In genomic region chr5:3602713-3603502, GRCh38 we compare ENCODE assay signal across 11 cellular contexts. TPM values are rescaled to one million over a fixed set of nuclear protein-coding genes. Genes with fewer than 3 reads are reported as not detected.
A peak's percentile ranks its signal among the peaks of the same experiment; 100 is the strongest.
DNase-seq lines count a peak whose midpoint lies in the region; ATAC-seq, FAIRE-seq and TF ChIP-seq lines count a peak whose summit lies in the region.
"Had no signal": no experiment of that assay in that cellular context is flagged by ENCODE, and none has a peak within 500 bp of the region (broad histone marks: within the 10 kb centered on the region; RNA-seq: fewer than 3 reads in every experiment).

No MANE protein-coding gene starts in this region.

- no peak overlapping the region for H2BK5ac ChIP-seq in trophoblast cell (ENCODE audit: low read depth, low read length, poor library complexity)

- no peak overlapping the region for H2BK12ac ChIP-seq in trophoblast cell (ENCODE audit: low read length)

- WGBS in heart right ventricle, 2 donors: 5 to 6% methylated on average over 43 to 48 of the region's 48 CpGs
- whole genome bisulfite sequencing in trophoblast cell (ENCODE audit: extremely low coverage, insufficient coverage, insufficient read length): no CpG with 5 or more reads among the region's 48 CpGs

- no peak overlapping the region for H3K27ac Mint-ChIP-seq in activated naive CD4-positive, alpha-beta T cell treated with anti-CD3 and anti-CD28 coated beads, Interleukin-2, amount 10 ng/mL, durations not matched to agents 7 days and 5 days

- H2BK120ac ChIP-seq in trophoblast cell (ENCODE audit: insufficient read depth, low read length, poor library complexity): no peak overlapping the region

- H3K14ac ChIP-seq in trophoblast cell (ENCODE audit: low read length): no peak overlapping the region

- H3K18ac ChIP-seq in trophoblast cell (ENCODE audit: low read length): no peak overlapping the region

- no peak overlapping the region for H3K23ac ChIP-seq in trophoblast cell (ENCODE audit: low read length)

- no peak overlapping the region for H2AFZ ChIP-seq in trophoblast cell (ENCODE audit: insufficient read depth, low read length, poor library complexity)

- peak overlapping the region; percentile 50 for H3K4me2 ChIP-seq in trophoblast cell (ENCODE audit: low read length)

- no peaks in the 10 kb centered on the region for H3K4me1 Mint-ChIP-seq in activated naive CD4-positive, alpha-beta T cell treated with anti-CD3 and anti-CD28 coated beads, Interleukin-2, amount 10 ng/mL, durations not matched to agents 7 days and 5 days

- H3K9me3 Mint-ChIP-seq in activated naive CD4-positive, alpha-beta T cell treated with anti-CD3 and anti-CD28 coated beads, Interleukin-2, amount 10 ng/mL, durations not matched to agents 7 days and 5 days: no peaks in the 10 kb centered on the region

- no peak overlapping the region for H4K12ac ChIP-seq in trophoblast cell (ENCODE audit: low read depth, low read length)

- ATAC-seq in heart right ventricle (peak; percentile 62 to 81 (median 72)), GM21367 (IDR thresholded peaks at IDR 0.05; ENCODE audit: unreplicated experiment) (no peak), GM21825 (IDR thresholded peaks at IDR 0.05; ENCODE audit: unreplicated experiment) (no peak)

- H3K36me3 ChIP-seq in heart right ventricle (no peaks in the 10 kb centered on the region), trophoblast cell (ENCODE audit: control insufficient read depth in 1 of 2, insufficient read depth in 2 of 2, low read length in 2 of 2) (no peaks in the 10 kb centered on the region)

- H3K9me3 ChIP-seq in heart right ventricle (no peaks in the 10 kb centered on the region), trophoblast cell (ENCODE audit: insufficient read depth, low read depth, low read length) (peaks cover 4% of the 10 kb centered on the region)

- peaks cover 57 to 99% (median 98%) of the 10 kb centered on the region in 7 donors for H3K27me3 ChIP-seq in heart right ventricle
- H3K27me3 ChIP-seq in trophoblast cell (ENCODE audit: insufficient read depth, low read length): peaks cover 80% of the 10 kb centered on the region

- H3K79me1 ChIP-seq in trophoblast cell (ENCODE audit: low read length): no peaks in the 10 kb centered on the region

- CTCF ChIA-PET in activated naive CD4-positive, alpha-beta T cell treated with anti-CD3 and anti-CD28 coated beads, Interleukin-2, amount 10 ng/mL, durations not matched to agents 7 days and 5 days (lab: Charles Lee): interaction anchor here (0.6 kb wide), 1 partner anchor 854 kb away, joined by 3 read pairs; no protein-coding TSS in a partner anchor

- H3K36me3 Mint-ChIP-seq in activated naive CD4-positive, alpha-beta T cell treated with anti-CD3 and anti-CD28 coated beads, Interleukin-2, amount 10 ng/mL, durations not matched to agents 7 days and 5 days: peaks cover 5% of the 10 kb centered on the region

- no peak for FAIRE-seq in D721Med (lab: Jason Lieb, UNC)

- H4K8ac ChIP-seq in trophoblast cell (ENCODE audit: low read depth, low read length): no peak overlapping the region

- H3K27ac ChIP-seq in heart right ventricle: no peak overlapping the region
- no peak overlapping the region for H3K27ac ChIP-seq in trophoblast cell (ENCODE audit: low read depth, low read length)

- no peak overlapping the region for H3K4ac ChIP-seq in trophoblast cell (ENCODE audit: low read depth, low read length)

- DNase-seq in D721Med (ENCODE audit: insufficient read length, low spot score): no peak
- peak in 1 of 2 donors; percentile 52 for DNase-seq in heart right ventricle
- DNase-seq in trophoblast cell: peak in 1 of 2 donors; percentile 1
- DNase-seq in activated naive CD4-positive, alpha-beta T cell treated with anti-CD3 and anti-CD28 coated beads, Interleukin-2, amount 10 ng/mL, durations not matched to agents 7 days and 5 days: no peak
- DNase-seq in H4 (ENCODE audit: low spot score): no peak
- DNase-seq: activated T-cell treated with anti-CD3 and anti-CD28 coated beads, Interleukin-2, amount 50 U/mL, for 1 hour; OCI-M1 had no signal

- TF ChIP-seq CTCF in D721Med (IDR thresholded peaks at IDR 0.05; ENCODE audit: insufficient read depth, missing control alignments): peak; percentile 40
- peak; percentile 28; the same call in 1 of the 2 replicates for TF ChIP-seq CTCF in WI38 (IDR thresholded peaks at IDR 0.05; ENCODE audit: low read depth, low read length)
- TF ChIP-seq CTCF in heart right ventricle (IDR thresholded peaks at IDR 0.05): peak; percentile 23 to 73 (median 63)

- H3K4me3 ChIP-seq in WI38 (ENCODE audit: low read depth, low read length) (no peak overlapping the region), heart right ventricle (peak overlapping the region in 5 of 10 donors; percentile 9 to 25 (median 15)), trophoblast cell (ENCODE audit: low read depth, low read length) (peak overlapping the region; percentile 51)

- H3K4me3 Mint-ChIP-seq in activated naive CD4-positive, alpha-beta T cell treated with anti-CD3 and anti-CD28 coated beads, Interleukin-2, amount 10 ng/mL, durations not matched to agents 7 days and 5 days: no peak overlapping the region

- H3K79me2 ChIP-seq in trophoblast cell (ENCODE audit: control insufficient read depth, insufficient read depth, low read length, poor library complexity): no peaks in the 10 kb centered on the region

- H3K27me3 Mint-ChIP-seq in activated naive CD4-positive, alpha-beta T cell treated with anti-CD3 and anti-CD28 coated beads, Interleukin-2, amount 10 ng/mL, durations not matched to agents 7 days and 5 days: peaks cover 100% of the 10 kb centered on the region

- H2AK5ac ChIP-seq in trophoblast cell (ENCODE audit: low read length): no peak overlapping the region

- H4K91ac ChIP-seq in trophoblast cell (ENCODE audit: low read depth, low read length): no peak overlapping the region

- H3K4me1 ChIP-seq in heart right ventricle: peaks cover 0 to 32% (median 11%) of the 10 kb centered on the region in 9 donors
- peaks cover 4 to 6% of the 10 kb centered on the region in 2 experiments for H3K4me1 ChIP-seq in trophoblast cell (ENCODE audit: control insufficient read depth in 1 of 2, insufficient read depth in 2 of 2, low read length in 2 of 2)

- intact Hi-C loops in heart right ventricle (cut with DNase I): loop anchor here in 1 of 10 donors (5.0 kb wide), 1 partner anchor 1396 kb away; no protein-coding TSS in a partner anchor

- H3K9ac ChIP-seq in trophoblast cell (ENCODE audit: low read length): no peak overlapping the region

RNA-seq across cellular contexts. Expression of gene IRX1, which starts 7.3 kb away (rescaled TPM):
- 1 to 10 TPM in 4 of 10 donors, under 1 TPM in 1, not detected in 5; 0.32 to 2.7 (median 1.6) TPM for total RNA-seq in heart right ventricle
- under 1 TPM; 0.44 to 0.77 TPM for polyA plus RNA-seq in heart right ventricle
- 0.21 and 0.26 TPM in 2 replicates for polyA plus RNA-seq in trophoblast cell (2013)
- 17.1 and 21.3 TPM in 2 replicates for total RNA-seq in H4 (2014; rRNA removed; shearing (Covaris generic))
- total RNA-seq: fibroblast of lung had no signal
- polyA plus RNA-seq: fibroblast of lung had no signal

Comparison
In these comparisons a context has a peak if more than half of its experiments do, and no peak if none do; other contexts are left out.
1. ATAC-seq: peak in heart right ventricle (8 of 8); none in GM21367 (single experiment) and GM21825 (single experiment).
2. Peak in every context shown above with its lines, with median percentiles within 50 percentile points of each other: CTCF ChIP-seq.